In genomic region chr17:82319619-82320062, GRCh38 we compare ENCODE assay signal across 32 cellular contexts. TPM values are rescaled to one million over a fixed set of nuclear protein-coding genes. Genes with fewer than 3 reads are reported as not detected.
A peak's percentile ranks its signal among the peaks of the same experiment; 100 is the strongest.
DNase-seq lines count a peak whose midpoint lies in the region; ATAC-seq lines count a peak whose summit lies in the region.
"Had no signal": no experiment of that assay in that cellular context is flagged by ENCODE, and none has a peak within 500 bp of the region (broad histone marks: within the 10 kb centered on the region; RNA-seq: fewer than 3 reads in every experiment).

No MANE protein-coding gene starts in this region.

- no peak overlapping the region for H3K4ac ChIP-seq in neuronal stem cell (ENCODE audit: low read length)

- peak overlapping the region; percentile 53 for H2BK5ac ChIP-seq in neuronal stem cell (ENCODE audit: low read length)

- H3K27me3 Mint-ChIP-seq in activated CD4-positive, alpha-beta T cell treated with anti-CD3 and anti-CD28 coated beads for 36 hours, result no peaks in the 10 kb centered on the region
- H3K27me3 Mint-ChIP-seq: stimulated activated naive CD8-positive, alpha-beta T cell treated with anti-CD3 and anti-CD28 coated beads, Interleukin-15, Interleukin-2, amounts not matched to agents 100 ng/mL and 50 ng/mL, for 24 hours had no signal

- H3K4me2 ChIP-seq in neuronal stem cell (ENCODE audit: insufficient read depth, low read length, poor library complexity, severe bottlenecking), result peak overlapping the region; percentile 25
- H3K4me2 ChIP-seq: PC-9 had no signal

- no peaks in the 10 kb centered on the region for H3K36me3 ChIP-seq in neuronal stem cell (replicated peaks in 1 of 2; ENCODE audit: control insufficient read depth in 2 of 2, insufficient read depth in 2 of 2, low read length in 2 of 2)
- H3K36me3 ChIP-seq: brain microvascular endothelial cell, gastrocnemius medialis, ovary, thoracic aorta, vagina had no signal

- no peak overlapping the region for H4K8ac ChIP-seq in neuronal stem cell (ENCODE audit: low read depth, low read length)

- no peak overlapping the region for H2AFZ ChIP-seq in neuronal stem cell (ENCODE audit: low read length)
- H2AFZ ChIP-seq: PC-9 had no signal

- H3K4me3 ChIP-seq in neuronal stem cell (ENCODE audit: low read length in 2 of 2), result peak overlapping the region in 1 of 2 donors; percentile 33
- H3K4me3 ChIP-seq: gastrocnemius medialis, mucosa of descending colon, ovary, PC-9, skin epidermis, thoracic aorta, vagina had no signal

- POLR2A ChIA-PET in activated CD4-positive, alpha-beta T cell treated with anti-CD3 and anti-CD28 coated beads for 36 hours (lab: Charles Lee), result interaction anchor here (0.6 to 3.2 kb wide), 4 partner anchors 14 to 284 kb away, joined by 4 to 29 read pairs (median 7); no protein-coding TSS in a partner anchor

- DNase-seq in activated CD4-positive, alpha-beta T cell treated with anti-CD3 and anti-CD28 coated beads for 36 hours, result peak; percentile 32
- DNase-seq in activated CD4-positive, alpha-beta T cell treated with anti-CD3 and anti-CD28 coated beads, Interleukin-2, amount 50 U/mL, for 1 hour, result no peak
- no peak for DNase-seq in neuronal stem cell (ENCODE audit: low spot score)
- DNase-seq: 8988T; activated CD4-positive, alpha-beta T cell treated with anti-CD3 and anti-CD28 coated beads for 1 hour; activated CD8-positive, alpha-beta memory T cell treated with anti-CD3 and anti-CD28 coated beads for 24 hours; amniotic stem cell; brain microvascular endothelial cell; Calu3; DMS79 treated with DMSO at 0.1 percent for 48 hours; gastrocnemius medialis; GF-D8; H9; mucosa of descending colon; NCI-H1092 treated with DMSO at 0.1 percent for 48 hours; NCI-H187; NCI-H524 treated with DMSO at 0.1 percent for 48 hours; ovary; PC-9; Right ventricle myocardium superior; T-helper 2 cell had no signal

- ATAC-seq in activated CD4-positive, alpha-beta T cell treated with anti-CD3 and anti-CD28 coated beads for 36 hours, result no peak
- no peak for ATAC-seq in GM21786 (IDR thresholded peaks at IDR 0.05; ENCODE audit: unreplicated experiment)
- ATAC-seq: gastrocnemius medialis had no signal

- H3K27me3 ChIP-seq in neuronal stem cell (ENCODE audit: control insufficient read depth in 3 of 3, insufficient read depth in 3 of 3, low read depth in 1 of 3, low read length in 3 of 3), result peaks cover 0 to 39% (median 5%) of the 10 kb centered on the region in 3 experiments
- H3K27me3 ChIP-seq: ovary, vagina had no signal

- peak overlapping the region; percentile 71 for H2BK15ac ChIP-seq in neuronal stem cell (ENCODE audit: low read length)

- H2BK12ac ChIP-seq in neuronal stem cell (ENCODE audit: low read length), result peak overlapping the region; percentile 94

- H3K79me1 ChIP-seq in neuronal stem cell (ENCODE audit: low read depth, low read length), result peaks cover 3% of the 10 kb centered on the region

- H2AK5ac ChIP-seq in neuronal stem cell (ENCODE audit: low read depth, low read length), result peak overlapping the region; percentile 39

- no peak overlapping the region for H2BK120ac ChIP-seq in neuronal stem cell (ENCODE audit: low read depth, low read length)

- intact Hi-C loops in activated CD4-positive, alpha-beta T cell treated with anti-CD3 and anti-CD28 coated beads for 36 hours (cut with DNase I, micrococcal nuclease), result loop anchor here in 1 of 2 experiments (2.0 to 10.0 kb wide), 2 partner anchors 83 to 285 kb away; partner anchors contain the start of genes DCXR and RAC3

- WGBS in neuronal stem cell (ENCODE audit: extremely low coverage in 2 of 2, insufficient read length in 2 of 2, insufficient replicate concordance in 1 of 2), 2 donors, result no CpG with 5 or more reads among the region's 35 CpGs

- H3K27ac Mint-ChIP-seq in activated CD4-positive, alpha-beta T cell treated with anti-CD3 and anti-CD28 coated beads for 36 hours, result no peak overlapping the region
- H3K27ac Mint-ChIP-seq: CD14-positive monocyte; H9; nephron; stimulated activated naive CD8-positive, alpha-beta T cell treated with anti-CD3 and anti-CD28 coated beads, Interleukin-15, Interleukin-2, amounts not matched to agents 100 ng/mL and 50 ng/mL, for 24 hours had no signal

- peak overlapping the region; percentile 53 for H3K9ac ChIP-seq in neuronal stem cell (ENCODE audit: low read depth, low read length, poor library complexity)

- H3K9me3 Mint-ChIP-seq in activated CD4-positive, alpha-beta T cell treated with anti-CD3 and anti-CD28 coated beads for 36 hours (ENCODE audit: low read depth), result no peaks in the 10 kb centered on the region
- H3K9me3 Mint-ChIP-seq: H9; nephron; stimulated activated naive CD8-positive, alpha-beta T cell treated with anti-CD3 and anti-CD28 coated beads, Interleukin-15, Interleukin-2, amounts not matched to agents 100 ng/mL and 50 ng/mL, for 24 hours had no signal

- CTCF ChIA-PET in activated CD4-positive, alpha-beta T cell treated with anti-CD3 and anti-CD28 coated beads for 36 hours (lab: Charles Lee), result interaction anchor here (2.0 kb wide), 1 partner anchor 18 kb away, joined by 23 read pairs; no protein-coding TSS in a partner anchor

- peaks cover 15 to 23% of the 10 kb centered on the region in 2 donors for H3K4me1 ChIP-seq in neuronal stem cell (ENCODE audit: control insufficient read depth in 2 of 2, insufficient read depth in 1 of 2, low read depth in 1 of 2, low read length in 2 of 2)
- H3K4me1 ChIP-seq: gastrocnemius medialis had no signal

- H4K91ac ChIP-seq in neuronal stem cell (ENCODE audit: low read depth, low read length, poor library complexity), result peak overlapping the region; percentile 53

- peaks cover 19% of the 10 kb centered on the region for H3K4me1 Mint-ChIP-seq in activated CD4-positive, alpha-beta T cell treated with anti-CD3 and anti-CD28 coated beads for 36 hours

- H3K27ac ChIP-seq in neuronal stem cell (replicated peaks; ENCODE audit: low read length), result peak overlapping the region; percentile 35
- H3K27ac ChIP-seq: brain microvascular endothelial cell, gastrocnemius medialis, ovary, PC-9, skin epidermis, thoracic aorta, vagina had no signal

- peak overlapping the region; percentile 72 for H3K18ac ChIP-seq in neuronal stem cell (ENCODE audit: low read length)

- no peak overlapping the region for H3K4me3 Mint-ChIP-seq in activated CD4-positive, alpha-beta T cell treated with anti-CD3 and anti-CD28 coated beads for 36 hours
- H3K4me3 Mint-ChIP-seq: CD14-positive monocyte; H9; nephron; stimulated activated naive CD8-positive, alpha-beta T cell treated with anti-CD3 and anti-CD28 coated beads, Interleukin-15, Interleukin-2, amounts not matched to agents 100 ng/mL and 50 ng/mL, for 24 hours had no signal

- H3K14ac ChIP-seq in neuronal stem cell (ENCODE audit: low read length), result peak overlapping the region; percentile 98

- peaks cover 7 to 10% of the 10 kb centered on the region in 2 donors for H3K9me3 ChIP-seq in neuronal stem cell (replicated peaks in 1 of 2; ENCODE audit: control insufficient read depth in 2 of 2, insufficient read depth in 1 of 2, low read depth in 1 of 2, low read length in 2 of 2)
- H3K9me3 ChIP-seq: gastrocnemius medialis, mucosa of descending colon, ovary, thoracic aorta, vagina had no signal

- peak overlapping the region; percentile 80 for H3K23ac ChIP-seq in neuronal stem cell (ENCODE audit: low read depth, low read length, poor library complexity)

- H3K36me3 Mint-ChIP-seq in activated CD4-positive, alpha-beta T cell treated with anti-CD3 and anti-CD28 coated beads for 36 hours (ENCODE audit: low read depth), result peaks cover 48% of the 10 kb centered on the region

RNA-seq across cellular contexts. Expression of gene CD7, which starts 2.2 kb away (rescaled TPM):
- 100 to 1,000 TPM; 614 to 725 TPM for total RNA-seq in activated CD4-positive, alpha-beta T cell treated with anti-CD3 and anti-CD28 coated beads for 36 hours
- 1.5 TPM for polyA plus RNA-seq in neuronal stem cell (2013, experiment 1 of 2)
- polyA plus RNA-seq in neuronal stem cell (2013, experiment 2 of 2), result 1.5 TPM
- total RNA-seq: Calu3, chondrocyte, M059J, renal cortical epithelial cell had no signal

RNA-seq across cellular contexts. Expression of gene SECTM1, which starts 13.9 kb away (rescaled TPM):
- 10 to 100 TPM in 1 of 2 experiments, 1 to 10 TPM in 1; 9.0 to 10.9 TPM for total RNA-seq in activated CD4-positive, alpha-beta T cell treated with anti-CD3 and anti-CD28 coated beads for 36 hours
- 0.39 TPM for polyA plus RNA-seq in neuronal stem cell (2013, experiment 1 of 2)
- polyA plus RNA-seq in neuronal stem cell (2013, experiment 2 of 2), result 0.65 TPM

RNA-seq across cellular contexts. Expression of gene TEX19, which starts 39.4 kb away (rescaled TPM):
- total RNA-seq in activated CD4-positive, alpha-beta T cell treated with anti-CD3 and anti-CD28 coated beads for 36 hours, result not detected
- 0.28 TPM for polyA plus RNA-seq in neuronal stem cell (2013, experiment 1 of 2)
- 0.19 TPM for polyA plus RNA-seq in neuronal stem cell (2013, experiment 2 of 2)
- total RNA-seq: Calu3, chondrocyte, lung microvascular endothelial cell, mucosa of descending colon, ovary, Right ventricle myocardium superior, thoracic aorta, vagina had no signal
- polyA plus RNA-seq: CD14-positive monocyte, ovary had no signal

RNA-seq across cellular contexts. Expression of gene CSNK1D, which starts 46.1 kb away (rescaled TPM):
- total RNA-seq in activated CD4-positive, alpha-beta T cell treated with anti-CD3 and anti-CD28 coated beads for 36 hours, result 100 to 1,000 TPM; 118 to 182 TPM
- polyA plus RNA-seq in neuronal stem cell (2013, experiment 1 of 2), result 70.3 TPM
- 72.1 TPM for polyA plus RNA-seq in neuronal stem cell (2013, experiment 2 of 2)

RNA-seq across cellular contexts. Expression of gene UTS2R, which starts 51.9 kb away (rescaled TPM):
- not detected for total RNA-seq in activated CD4-positive, alpha-beta T cell treated with anti-CD3 and anti-CD28 coated beads for 36 hours
- polyA plus RNA-seq in neuronal stem cell (2013, experiment 1 of 2), result 0.11 TPM
- 0.12 TPM for polyA plus RNA-seq in neuronal stem cell (2013, experiment 2 of 2)
- total RNA-seq: Calu3, chondrocyte, gastrocnemius medialis, lung microvascular endothelial cell, M059J, mucosa of descending colon, ovary, PC-9, vagina had no signal
- polyA plus RNA-seq: CD14-positive monocyte, ovary had no signal
